In the genomic region with DNA sequence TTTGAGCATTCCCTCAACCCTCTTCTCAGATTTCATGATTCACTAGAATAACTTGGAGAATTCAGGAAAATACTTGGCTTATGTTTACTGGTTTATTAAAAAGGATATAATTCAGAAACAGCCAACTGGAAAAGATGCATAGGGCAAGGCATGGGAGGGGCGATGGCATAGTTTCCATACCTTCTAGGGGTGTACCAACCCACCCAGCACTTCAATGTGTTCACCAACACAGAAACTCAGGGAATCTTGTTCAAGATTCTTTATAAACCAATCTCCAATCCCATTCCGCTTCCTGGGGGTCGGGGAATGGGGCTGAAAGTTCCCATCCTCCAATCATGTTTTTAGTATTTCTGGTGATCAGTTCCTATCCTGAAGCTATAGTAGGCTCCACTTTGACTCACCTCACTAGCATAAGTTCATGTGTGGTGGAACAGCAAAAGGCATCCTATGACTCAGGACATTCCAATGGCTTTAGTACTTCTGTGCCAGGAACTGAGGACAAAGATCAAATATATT, we compare ENCODE assay signal across 15 cellular contexts.
A peak's percentile ranks its signal among the peaks of the same experiment; 100 is the strongest.
DNase-seq lines count a peak whose midpoint lies in the region; ATAC-seq lines count a peak whose summit lies in the region.
"Had no signal": no experiment of that assay in that cellular context is flagged by ENCODE, and none has a peak within 500 bp of the region (broad histone marks: within the 10 kb centered on the region; RNA-seq: fewer than 3 reads in every experiment).

No MANE protein-coding gene starts in this region.

- intact Hi-C loops in activated CD4-positive, alpha-beta T cell treated with anti-CD3 and anti-CD28 coated beads for 36 hours (cut with DNase I, micrococcal nuclease) = no loop called here

- DNase-seq in 8988T = peak; percentile 9
- peak; percentile 67 for DNase-seq in HK-2 (ENCODE audit: unreplicated experiment)
- DNase-seq in amniotic epithelial cell (ENCODE audit: low read depth) = peak; percentile 96
- peak; percentile 94 for DNase-seq in glomerular visceral epithelial cell (ENCODE audit: extremely low spot score)
- DNase-seq in NCI-H526 (lab: John Stamatoyannopoulos, UW) = no peak
- no peak for DNase-seq in activated CD4-positive, alpha-beta T cell treated with anti-CD3 and anti-CD28 coated beads for 36 hours
- no peak for DNase-seq in mesenteric fat pad (ENCODE audit: low spot score)
- DNase-seq in DMS79 (lab: John Stamatoyannopoulos, UW) = no peak
- DNase-seq: AML-193, anterior cingulate cortex, KG1, natural killer cell, NCI-H2171 treated with DMSO at 0.1 percent for 48 hours, SHP77 treated with DMSO at 0.1 percent for 48 hours, substantia nigra had no signal

- H3K27ac Mint-ChIP-seq in activated CD4-positive, alpha-beta T cell treated with anti-CD3 and anti-CD28 coated beads for 36 hours = no peak overlapping the region
- H3K27ac Mint-ChIP-seq: natural killer cell had no signal

- no peak for ATAC-seq in activated CD4-positive, alpha-beta T cell treated with anti-CD3 and anti-CD28 coated beads for 36 hours
- ATAC-seq: natural killer cell had no signal

- POLR2A ChIA-PET in activated CD4-positive, alpha-beta T cell treated with anti-CD3 and anti-CD28 coated beads for 36 hours (lab: Charles Lee) = no interaction called here

- no peaks in the 10 kb centered on the region for H3K9me3 Mint-ChIP-seq in activated CD4-positive, alpha-beta T cell treated with anti-CD3 and anti-CD28 coated beads for 36 hours (ENCODE audit: low read depth)

- H3K4me1 Mint-ChIP-seq in activated CD4-positive, alpha-beta T cell treated with anti-CD3 and anti-CD28 coated beads for 36 hours = no peaks in the 10 kb centered on the region
- H3K4me1 Mint-ChIP-seq: natural killer cell had no signal

- CTCF ChIA-PET in activated CD4-positive, alpha-beta T cell treated with anti-CD3 and anti-CD28 coated beads for 36 hours (lab: Charles Lee) = interaction anchor here (0.6 kb wide), 1 partner anchor 102 kb away, joined by 3 read pairs; no protein-coding TSS in a partner anchor

- no peak overlapping the region for H3K4me3 Mint-ChIP-seq in activated CD4-positive, alpha-beta T cell treated with anti-CD3 and anti-CD28 coated beads for 36 hours
- H3K4me3 Mint-ChIP-seq: natural killer cell had no signal

- H3K36me3 Mint-ChIP-seq in activated CD4-positive, alpha-beta T cell treated with anti-CD3 and anti-CD28 coated beads for 36 hours (ENCODE audit: low read depth) = no peaks in the 10 kb centered on the region
- H3K36me3 Mint-ChIP-seq: natural killer cell had no signal

- H3K27me3 Mint-ChIP-seq in activated CD4-positive, alpha-beta T cell treated with anti-CD3 and anti-CD28 coated beads for 36 hours = peaks cover 4% of the 10 kb centered on the region

Comparison
In these comparisons a context has a peak if more than half of its experiments do, and no peak if none do; other contexts are left out.
1. DNase-seq: peak in 8988T (single experiment), HK-2 (single experiment), amniotic epithelial cell (single experiment) and glomerular visceral epithelial cell (single experiment); none in NCI-H526 (0 of 2), activated CD4-positive, alpha-beta T cell treated with anti-CD3 and anti-CD28 coated beads for 36 hours (single experiment), mesenteric fat pad (single experiment) and DMS79 (single experiment).